Comparison of ENCODE assay signal across 35 cellular contexts in the genomic region with DNA sequence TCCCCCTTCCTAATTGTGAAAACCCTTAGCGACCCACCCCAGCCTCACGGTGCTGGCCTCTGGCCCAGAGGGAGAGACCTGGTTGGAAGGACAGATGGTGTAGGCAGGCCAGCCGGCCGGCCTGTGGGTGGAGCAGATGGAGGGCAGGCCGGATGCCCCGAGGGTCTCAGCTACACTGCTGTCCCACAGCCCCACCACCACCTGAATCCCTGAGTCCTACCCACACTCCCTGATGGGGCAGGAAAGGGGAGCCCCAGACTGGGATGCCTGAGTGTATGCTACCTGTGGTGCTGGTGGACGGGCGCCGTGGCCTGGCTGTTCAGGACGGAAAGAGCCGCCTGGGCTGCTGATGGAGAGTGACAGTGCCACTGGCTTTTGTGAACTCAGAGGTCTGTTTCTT. TPM values are rescaled to one million over a fixed set of nuclear protein-coding genes. Genes with fewer than 3 reads are reported as not detected.
DNase-seq lines count a peak whose midpoint lies in the region; ATAC-seq and TF ChIP-seq lines count a peak whose summit lies in the region.
"Had no signal": no experiment of that assay in that cellular context is flagged by ENCODE, and none has a peak within 500 bp of the region (broad histone marks: within the 10 kb centered on the region; RNA-seq: fewer than 3 reads in every experiment).

No MANE protein-coding gene starts in this region.

- no peaks in the 10 kb centered on the region for H3K9me2 ChIP-seq in SK-N-SH

- TF ChIP-seq CTCF in SK-N-SH (IDR thresholded peaks at IDR 0.05) (no peak), brain (conservative IDR thresholded peaks at IDR 0.05) (no peak)

- H3K79me2 ChIP-seq in SK-N-SH (ENCODE audit: insufficient read depth), result peaks cover 48% of the 10 kb centered on the region

- H4K20me1 ChIP-seq in SK-N-SH (ENCODE audit: insufficient read depth), result peaks cover 44% of the 10 kb centered on the region

- H3K27me3 Mint-ChIP-seq in brain, result no peaks in the 10 kb centered on the region
- H3K27me3 Mint-ChIP-seq in stimulated activated memory B cell treated with anti-CD40 and anti-IgM and Interleukin-4, amounts not matched to agents 10 μg/mL and 1 μg/mL and 100 μg/mL, for 72 hours, result no peaks in the 10 kb centered on the region
- H3K27me3 Mint-ChIP-seq: activated CD4-positive, alpha-beta memory T cell treated with anti-CD3 and anti-CD28 coated beads for 36 hours; activated naive CD8-positive, alpha-beta T cell treated with anti-CD3 and anti-CD28 coated beads, Interleukin-2, amount 50 U/mL, for 24 hours; CD4-positive, CD25-positive, alpha-beta regulatory T cell; naive thymus-derived CD4-positive, alpha-beta T cell had no signal

- no peak overlapping the region for H3K4me3 Mint-ChIP-seq in brain
- H3K4me3 Mint-ChIP-seq in stimulated activated memory B cell treated with anti-CD40 and anti-IgM and Interleukin-4, amounts not matched to agents 10 μg/mL and 1 μg/mL and 100 μg/mL, for 72 hours, result no peak overlapping the region
- H3K4me3 Mint-ChIP-seq: activated CD4-positive, alpha-beta memory T cell treated with anti-CD3 and anti-CD28 coated beads for 36 hours; activated naive CD8-positive, alpha-beta T cell treated with anti-CD3 and anti-CD28 coated beads, Interleukin-2, amount 50 U/mL, for 24 hours; activated T-cell treated with anti-CD3 and anti-CD28 coated beads, Interleukin-2, amount 50 U/mL, for 72 hours; CD4-positive, CD25-positive, alpha-beta regulatory T cell; immature natural killer cell; naive thymus-derived CD4-positive, alpha-beta T cell had no signal

- no peak overlapping the region for H2AFZ ChIP-seq in SK-N-SH (ENCODE audit: low read depth)
- H2AFZ ChIP-seq: hepatocyte had no signal

- H3K36me3 ChIP-seq in SK-N-SH (replicated peaks in 1 of 2; ENCODE audit: control insufficient read depth in 1 of 2, insufficient read depth in 2 of 2, low read length in 1 of 2), result peaks cover 4 to 6% of the 10 kb centered on the region in 2 experiments
- H3K36me3 ChIP-seq: gastrocnemius medialis had no signal

- peaks cover 3 to 15% of the 10 kb centered on the region in 2 experiments; a peak in 2 of 4 replicates for H3K4me1 ChIP-seq in SK-N-SH (ENCODE audit: control insufficient read depth in 1 of 2, insufficient read depth in 2 of 2, low read depth in 1 of 2, low read length in 1 of 2)
- H3K4me1 ChIP-seq: gastrocnemius medialis, upper lobe of right lung had no signal

- WGBS in SK-N-SH (ENCODE audit: low lambda C conversion rate), result 83% methylated on average over 10 of the region's 11 CpGs

- H3K27ac ChIP-seq in SK-N-SH (ENCODE audit: low read depth in 2 of 2, low read length in 1 of 2), result peak overlapping the region in 1 of 2 experiments; percentile 89; a peak in 2 of 4 replicates
- H3K27ac ChIP-seq: gastrocnemius medialis, hepatocyte, upper lobe of right lung had no signal

- no peak for TF ChIP-seq EP300 in SK-N-SH (IDR thresholded peaks at IDR 0.05; ENCODE audit: borderline replicate concordance in 1 of 2, low read depth in 1 of 2, low read length in 1 of 2)

- POLR2A ChIA-PET in SK-N-SH (lab: Yijun Ruan, JAX), result interaction anchor here (1.3 kb wide), 1 partner anchor 9 kb away, joined by 4 read pairs; no protein-coding TSS in a partner anchor

- DNase-seq in SK-N-SH, result peak; percentile 85
- no peak for DNase-seq in left lobe of liver (ENCODE audit: low spot score)
- DNase-seq in glomerular visceral epithelial cell (ENCODE audit: extremely low spot score), result no peak
- DNase-seq: activated CD4-positive, alpha-beta memory T cell treated with anti-CD3 and anti-CD28 coated beads for 36 hours; activated CD4-positive, alpha-beta T cell treated with anti-CD3 and anti-CD28 coated beads for 1 hour; activated naive CD8-positive, alpha-beta T cell treated with anti-CD3 and anti-CD28 coated beads, Interleukin-2, amount 50 U/mL, for 24 hours; activated T-cell treated with anti-CD3 and anti-CD28 coated beads, Interleukin-2, amount 50 U/mL, for 72 hours; CD4-positive, CD25-positive, alpha-beta regulatory T cell; central memory CD4-positive, alpha-beta T cell; gastrocnemius medialis; immature natural killer cell; naive thymus-derived CD4-positive, alpha-beta T cell; NCI-H1092 treated with DMSO at 0.1 percent for 48 hours; NCI-H187 treated with DMSO at 0.1 percent for 48 hours; NCI-H2171; nucleus accumbens; OCI-M1; stimulated activated naive CD4-positive, alpha-beta T cell; upper lobe of right lung had no signal

- peaks cover 0 to 2% (median 0%) of the 10 kb centered on the region in 5 experiments for H3K9me3 Mint-ChIP-seq in brain
- H3K9me3 Mint-ChIP-seq in stimulated activated memory B cell treated with anti-CD40 and anti-IgM and Interleukin-4, amounts not matched to agents 10 μg/mL and 1 μg/mL and 100 μg/mL, for 72 hours, result no peaks in the 10 kb centered on the region
- H3K9me3 Mint-ChIP-seq: activated CD4-positive, alpha-beta memory T cell treated with anti-CD3 and anti-CD28 coated beads for 36 hours; activated naive CD8-positive, alpha-beta T cell treated with anti-CD3 and anti-CD28 coated beads, Interleukin-2, amount 50 U/mL, for 24 hours; immature natural killer cell had no signal

- ATAC-seq in SK-N-SH treated with all-trans-retinoic acid at 6 μM for 48 hours, result no peak; the same call in 2 of the 3 replicates
- peak; percentile 9 for ATAC-seq in left lobe of liver
- peak; percentile 12 for ATAC-seq in stimulated activated memory B cell treated with anti-CD40 and anti-IgM and Interleukin-4, amounts not matched to agents 10 μg/mL and 1 μg/mL and 100 μg/mL, for 72 hours
- no peak for ATAC-seq in GM18511 (IDR thresholded peaks at IDR 0.05; ENCODE audit: unreplicated experiment)
- no peak for ATAC-seq in HG02885 (IDR thresholded peaks at IDR 0.05; ENCODE audit: poor library complexity, unreplicated experiment)
- ATAC-seq: activated naive CD8-positive, alpha-beta T cell treated with anti-CD3 and anti-CD28 coated beads, Interleukin-2, amount 50 U/mL, for 24 hours; activated T-cell treated with anti-CD3 and anti-CD28 coated beads, Interleukin-2, amount 50 U/mL, for 72 hours; gastrocnemius medialis; K562; naive thymus-derived CD4-positive, alpha-beta T cell; upper lobe of right lung had no signal

- TF ChIP-seq RAD21 in SK-N-SH (IDR thresholded peaks at IDR 0.05; ENCODE audit: low read length), result no peak

- CTCF ChIA-PET in SK-N-SH (lab: Yijun Ruan, JAX), result interaction anchor here (1.3 kb wide), 1 partner anchor 26 kb away, joined by 3 read pairs; no protein-coding TSS in a partner anchor

- H3K27me3 ChIP-seq in SK-N-SH (ENCODE audit: insufficient read depth), result no peaks in the 10 kb centered on the region
- H3K27me3 ChIP-seq: dorsolateral prefrontal cortex, gastrocnemius medialis, hepatocyte, upper lobe of right lung had no signal

- peak overlapping the region in 3 of 5 experiments; percentile 2 to 60 (median 60) for H3K27ac Mint-ChIP-seq in brain
- H3K27ac Mint-ChIP-seq in stimulated activated memory B cell treated with anti-CD40 and anti-IgM and Interleukin-4, amounts not matched to agents 10 μg/mL and 1 μg/mL and 100 μg/mL, for 72 hours, result no peak overlapping the region
- H3K27ac Mint-ChIP-seq: activated CD4-positive, alpha-beta memory T cell treated with anti-CD3 and anti-CD28 coated beads for 36 hours; activated naive CD8-positive, alpha-beta T cell treated with anti-CD3 and anti-CD28 coated beads, Interleukin-2, amount 50 U/mL, for 24 hours; activated T-cell treated with anti-CD3 and anti-CD28 coated beads, Interleukin-2, amount 50 U/mL, for 72 hours; CD4-positive, CD25-positive, alpha-beta regulatory T cell; immature natural killer cell had no signal

- H3K36me3 Mint-ChIP-seq in brain, result peaks cover 46% of the 10 kb centered on the region
- H3K36me3 Mint-ChIP-seq in stimulated activated memory B cell treated with anti-CD40 and anti-IgM and Interleukin-4, amounts not matched to agents 10 μg/mL and 1 μg/mL and 100 μg/mL, for 72 hours, result peaks cover 57% of the 10 kb centered on the region

- no peak overlapping the region for H3K4me3 ChIP-seq in SK-N-SH (ENCODE audit: low read depth in 2 of 2, low read length in 1 of 2)
- H3K4me3 ChIP-seq: dorsolateral prefrontal cortex, gastrocnemius medialis, hepatocyte, K562, upper lobe of right lung had no signal

- no peaks in the 10 kb centered on the region for H3K9me3 ChIP-seq in SK-N-SH
- H3K9me3 ChIP-seq: gastrocnemius medialis, upper lobe of right lung had no signal

- H3K4me2 ChIP-seq in SK-N-SH, result no peak overlapping the region
- H3K4me2 ChIP-seq: hepatocyte had no signal

- H3F3A ChIP-seq in SK-N-SH (replicated peaks; ENCODE audit: insufficient read depth), result peaks cover 8% of the 10 kb centered on the region

- peaks cover 22% of the 10 kb centered on the region for H3K4me1 Mint-ChIP-seq in brain
- H3K4me1 Mint-ChIP-seq in stimulated activated memory B cell treated with anti-CD40 and anti-IgM and Interleukin-4, amounts not matched to agents 10 μg/mL and 1 μg/mL and 100 μg/mL, for 72 hours, result peaks cover 9% of the 10 kb centered on the region
- H3K4me1 Mint-ChIP-seq: activated naive CD8-positive, alpha-beta T cell treated with anti-CD3 and anti-CD28 coated beads, Interleukin-2, amount 50 U/mL, for 24 hours had no signal

- H3K9ac ChIP-seq in SK-N-SH, result no peak overlapping the region

TF ChIP-seq in SK-N-SH, 30 proteins besides CTCF, POLR2A, EP300 and RAD21 (continues in another document):
- TF ChIP-seq GABPA (IDR thresholded peaks at IDR 0.05; ENCODE audit: low read depth) (no peak), ELF1 (IDR thresholded peaks at IDR 0.05) (no peak)

TF ChIP-seq in SK-N-SH treated with all-trans-retinoic acid at 6 μM for 48 hours, 23 proteins besides CTCF, POLR2A, EP300 and RAD21 (continues in another document):
- TF ChIP-seq BACH2 (CRISPR knock-in tag; IDR thresholded peaks at IDR 0.05; ENCODE audit: borderline replicate concordance) (no peak), ISL1 (CRISPR knock-in tag; IDR thresholded peaks at IDR 0.05) (no peak)

RNA-seq across cellular contexts. Expression of a gene that starts 35.5 kb away (rescaled TPM):
- polyA plus RNA-seq in SK-N-SH (2012; rRNA removed) (61.4 and 76.7 TPM in 2 replicates), brain (ENCODE audit: insufficient read depth, low read depth, low replicate concordance) (216 TPM)
- 84.0 and 86.0 TPM in 2 replicates for polyA plus RNA-seq in SK-N-SH (2012; cell fraction: cytosol; rRNA removed)
- polyA plus RNA-seq in SK-N-SH (2012; cell fraction: nucleus; rRNA removed), result 70.1 and 82.8 TPM in 2 replicates
- 23.5 TPM for total RNA-seq in left lobe of liver

RNA-seq across cellular contexts. Expression of a gene that starts 38.0 kb away (rescaled TPM):
- polyA plus RNA-seq in SK-N-SH (2012; rRNA removed), result not detected in 2 replicates
- polyA plus RNA-seq in SK-N-SH (2012; cell fraction: cytosol; rRNA removed), result not detected in 2 replicates
- not detected in 2 replicates for polyA plus RNA-seq in SK-N-SH (2012; cell fraction: nucleus; rRNA removed)
- polyA plus RNA-seq in brain (ENCODE audit: insufficient read depth, low read depth, low replicate concordance), result 1.8 TPM
- total RNA-seq in left lobe of liver, result not detected
- total RNA-seq: activated CD4-positive, alpha-beta memory T cell treated with anti-CD3 and anti-CD28 coated beads for 36 hours; activated T-cell treated with anti-CD3 and anti-CD28 coated beads, Interleukin-2, amount 50 U/mL, for 72 hours; CD4-positive, CD25-positive, alpha-beta regulatory T cell; Daoy; dorsolateral prefrontal cortex; endothelial cell of umbilical vein; fibroblast of lung; gastrocnemius medialis; K562; lower leg skin; naive thymus-derived CD4-positive, alpha-beta T cell; NCI-H460; skeletal muscle tissue; T-helper 2 cell treated with Interferon-gamma antibody and Interleukin-4, amounts not matched to agents 100 ng/mL and 5 ng/mL, for 36 hours; upper lobe of right lung had no signal
- polyA plus RNA-seq: CD4-positive, CD25-positive, alpha-beta regulatory T cell; fibroblast of lung; immature natural killer cell; K562; naive thymus-derived CD4-positive, alpha-beta T cell had no signal

RNA-seq across cellular contexts. Expression of a gene that starts 47.0 kb away (rescaled TPM):
- 0.08 and 0.12 TPM in 2 replicates for polyA plus RNA-seq in SK-N-SH (2012; rRNA removed)
- polyA plus RNA-seq in SK-N-SH (2012; cell fraction: cytosol; rRNA removed), result 0.01 TPM in 2 replicates
- polyA plus RNA-seq in SK-N-SH (2012; cell fraction: nucleus; rRNA removed), result 0.14 and 0.21 TPM in 2 replicates
- polyA plus RNA-seq in brain (ENCODE audit: insufficient read depth, low read depth, low replicate concordance), result 2.5 TPM
- not detected for total RNA-seq in left lobe of liver
- total RNA-seq: activated CD4-positive, alpha-beta memory T cell treated with anti-CD3 and anti-CD28 coated beads for 36 hours; CD4-positive, CD25-positive, alpha-beta regulatory T cell; Daoy; endothelial cell of umbilical vein; lower leg skin; naive thymus-derived CD4-positive, alpha-beta T cell; NCI-H460; pulmonary artery endothelial cell; skeletal muscle tissue; T-helper 2 cell treated with Interferon-gamma antibody and Interleukin-4, amounts not matched to agents 100 ng/mL and 5 ng/mL, for 36 hours had no signal
- polyA plus RNA-seq: CD4-positive, CD25-positive, alpha-beta regulatory T cell; endothelial cell of umbilical vein; fibroblast of lung; hepatocyte; immature natural killer cell; K562; naive thymus-derived CD4-positive, alpha-beta T cell had no signal

Comparison
In these comparisons a context has a peak if more than half of its experiments do, and no peak if none do; other contexts are left out.
1. ATAC-seq: peak in left lobe of liver (single experiment) and stimulated activated memory B cell treated with anti-CD40 and anti-IgM and Interleukin-4, amounts not matched to agents 10 μg/mL and 1 μg/mL and 100 μg/mL, for 72 hours (single experiment); none in SK-N-SH treated with all-trans-retinoic acid at 6 μM for 48 hours (single experiment), GM18511 (single experiment) and HG02885 (single experiment).